Comparison of ENCODE assay signal across 19 cellular contexts in genomic region chr5:134077926-134078580, GRCh38. TPM values are rescaled to one million over a fixed set of nuclear protein-coding genes. Genes with fewer than 3 reads are reported as not detected.
A peak's percentile ranks its signal among the peaks of the same experiment; 100 is the strongest.
DNase-seq lines count a peak whose midpoint lies in the region; ATAC-seq lines count a peak whose summit lies in the region.
"Had no signal": no experiment of that assay in that cellular context is flagged by ENCODE, and none has a peak within 500 bp of the region (broad histone marks: within the 10 kb centered on the region; RNA-seq: fewer than 3 reads in every experiment).

No MANE protein-coding gene starts in this region.

- H3K4me1 ChIP-seq in CD8-positive, alpha-beta memory T cell (ENCODE audit: insufficient read depth, low read length) = peaks cover 63% of the 10 kb centered on the region
- H3K4me1 ChIP-seq: left lung had no signal

- intact Hi-C loops in sciatic nerve (cut with DNase I) = no loop called here

- H3K4me3 Mint-ChIP-seq in CD8-positive, alpha-beta memory T cell = peak overlapping the region in 5 of 7 donors; percentile 11 to 53 (median 49)
- H3K4me3 Mint-ChIP-seq in activated T-helper 17 cell treated with anti-CD3 and anti-CD28 coated beads, Interleukin-2, amount 50 U/mL, for 72 hours = peak overlapping the region; percentile 37
- peak overlapping the region; percentile 19 to 85 (median 70) for H3K4me3 Mint-ChIP-seq in naive thymus-derived CD8-positive, alpha-beta T cell
- H3K4me3 Mint-ChIP-seq: HFFc6 had no signal

- peaks cover 0 to 1% of the 10 kb centered on the region in 2 donors for H3K27me3 Mint-ChIP-seq in CD8-positive, alpha-beta memory T cell
- no peaks in the 10 kb centered on the region for H3K27me3 Mint-ChIP-seq in activated T-helper 17 cell treated with anti-CD3 and anti-CD28 coated beads, Interleukin-2, amount 50 U/mL, for 72 hours
- no peaks in the 10 kb centered on the region for H3K27me3 Mint-ChIP-seq in naive thymus-derived CD8-positive, alpha-beta T cell

- no peaks in the 10 kb centered on the region for H3K27me3 ChIP-seq in CD8-positive, alpha-beta memory T cell (ENCODE audit: insufficient read depth, low read length, poor library complexity, severe bottlenecking)
- H3K27me3 ChIP-seq: cardiac muscle cell had no signal

- no peaks in the 10 kb centered on the region for H3K9me3 ChIP-seq in CD8-positive, alpha-beta memory T cell (ENCODE audit: low read length)
- H3K9me3 ChIP-seq: left lung, thoracic aorta had no signal

- peaks cover 47 to 73% (median 64%) of the 10 kb centered on the region in 3 donors for H3K4me1 Mint-ChIP-seq in CD8-positive, alpha-beta memory T cell
- H3K4me1 Mint-ChIP-seq in activated T-helper 17 cell treated with anti-CD3 and anti-CD28 coated beads, Interleukin-2, amount 50 U/mL, for 72 hours = peaks cover 19% of the 10 kb centered on the region
- peaks cover 34 to 80% (median 72%) of the 10 kb centered on the region in 4 donors for H3K4me1 Mint-ChIP-seq in naive thymus-derived CD8-positive, alpha-beta T cell

- peak overlapping the region in 5 of 8 donors; percentile 57 to 84 (median 65) for H3K27ac Mint-ChIP-seq in CD8-positive, alpha-beta memory T cell
- H3K27ac Mint-ChIP-seq in activated T-helper 17 cell treated with anti-CD3 and anti-CD28 coated beads, Interleukin-2, amount 50 U/mL, for 72 hours = peak overlapping the region; percentile 86
- H3K27ac Mint-ChIP-seq in naive thymus-derived CD8-positive, alpha-beta T cell = peak overlapping the region; percentile 91 to 99 (median 95)
- H3K27ac Mint-ChIP-seq: HFFc6 had no signal

- H3K9me3 Mint-ChIP-seq in CD8-positive, alpha-beta memory T cell = no peaks in the 10 kb centered on the region
- H3K9me3 Mint-ChIP-seq in activated T-helper 17 cell treated with anti-CD3 and anti-CD28 coated beads, Interleukin-2, amount 50 U/mL, for 72 hours = no peaks in the 10 kb centered on the region
- no peaks in the 10 kb centered on the region for H3K9me3 Mint-ChIP-seq in naive thymus-derived CD8-positive, alpha-beta T cell
- H3K9me3 Mint-ChIP-seq: HFFc6 had no signal

- CTCF ChIA-PET in CD8-positive, alpha-beta memory T cell (lab: Charles Lee) = interaction anchor here (1.1 to 8.4 kb wide), 3 partner anchors 23 to 47 kb away, joined by 3 to 70 read pairs (median 3); no protein-coding TSS in a partner anchor

- H3K36me3 Mint-ChIP-seq in CD8-positive, alpha-beta memory T cell = no peaks in the 10 kb centered on the region
- H3K36me3 Mint-ChIP-seq in activated T-helper 17 cell treated with anti-CD3 and anti-CD28 coated beads, Interleukin-2, amount 50 U/mL, for 72 hours (ENCODE audit: low read depth) = no peaks in the 10 kb centered on the region
- no peaks in the 10 kb centered on the region for H3K36me3 Mint-ChIP-seq in naive thymus-derived CD8-positive, alpha-beta T cell

- POLR2A ChIA-PET in CD8-positive, alpha-beta memory T cell (lab: Charles Lee) = interaction anchor here (0.6 kb wide), 1 partner anchor 71 kb away, joined by 3 read pairs; no protein-coding TSS in a partner anchor
- POLR2A ChIA-PET in naive thymus-derived CD8-positive, alpha-beta T cell (lab: Charles Lee) = interaction anchor here (0.6 to 2.7 kb wide), 5 partner anchors 9 to 38 kb away, joined by 3 to 13 read pairs (median 4); no protein-coding TSS in a partner anchor

- H3K4me3 ChIP-seq in CD8-positive, alpha-beta memory T cell (ENCODE audit: low read length) = no peak overlapping the region
- H3K4me3 ChIP-seq: cardiac muscle cell, left lung, thoracic aorta had no signal

- peak; percentile 31 for DNase-seq in activated CD4-positive, CD25-positive, alpha-beta regulatory T cell treated with anti-CD3 and anti-CD28 coated beads, Interleukin-2, amount 50 U/mL, for 72 hours
- no peak for DNase-seq in CD8-positive, alpha-beta memory T cell
- DNase-seq in naive thymus-derived CD8-positive, alpha-beta T cell = peak in 1 of 10 donors; percentile 33
- DNase-seq in NOMO-1 (lab: John Stamatoyannopoulos, UW; ENCODE audit: unreplicated experiment in 2 of 2) (no peak), NK-92 (lab: John Stamatoyannopoulos, UW; ENCODE audit: unreplicated experiment) (no peak), sciatic nerve (ENCODE audit: low spot score) (no peak)
- DNase-seq: C1 segment of cervical spinal cord; DMS79; effector CD4-positive, alpha-beta T cell; HFFc6; IMR-90; left lung; MV-4-11; NCI-H2029 treated with DMSO at 0.1 percent for 48 hours; NCI-H524 had no signal

- H3K27ac ChIP-seq in CD8-positive, alpha-beta memory T cell (ENCODE audit: low read depth, low read length) = no peak overlapping the region
- H3K27ac ChIP-seq: cardiac muscle cell, left lung, thoracic aorta had no signal

- no peak for ATAC-seq in activated CD4-positive, CD25-positive, alpha-beta regulatory T cell treated with anti-CD3 and anti-CD28 coated beads, Interleukin-2, amount 50 U/mL, for 24 hours
- ATAC-seq in activated T-helper 17 cell treated with anti-CD3 and anti-CD28 coated beads, Interleukin-2, amount 50 U/mL, for 72 hours (replicated peaks) = no peak
- peak; percentile 37 to 50 for ATAC-seq in naive thymus-derived CD8-positive, alpha-beta T cell
- no peak for ATAC-seq in sciatic nerve
- ATAC-seq: left lung had no signal

- H3K36me3 ChIP-seq in CD8-positive, alpha-beta memory T cell (ENCODE audit: insufficient read depth, low read length) = no peaks in the 10 kb centered on the region
- H3K36me3 ChIP-seq: cardiac muscle cell, left lung, thoracic aorta had no signal

RNA-seq across cellular contexts. Expression of gene TCF7, which starts 36.4 kb away (rescaled TPM):
- total RNA-seq in CD8-positive, alpha-beta memory T cell = 10 to 100 TPM; 85.2 to 89.7 TPM
- 344 TPM for polyA plus RNA-seq in CD8-positive, alpha-beta memory T cell
- 10 to 100 TPM in 1 of 2 donors, 1 to 10 TPM in 1; 5.9 to 42.2 TPM for total RNA-seq in activated T-helper 17 cell treated with anti-CD3 and anti-CD28 coated beads, Interleukin-2, amount 50 U/mL, for 72 hours
- total RNA-seq in naive thymus-derived CD8-positive, alpha-beta T cell = 100 to 1,000 TPM; 910 to 911 TPM
- polyA plus RNA-seq in naive thymus-derived CD8-positive, alpha-beta T cell = 100 to 1,000 TPM; 207 to 600 (median 328) TPM
- 8.5 TPM for total RNA-seq in sciatic nerve

Comparison
In these comparisons a context has a peak if more than half of its experiments do, and no peak if none do; other contexts are left out.
1. ATAC-seq: peak in naive thymus-derived CD8-positive, alpha-beta T cell (2 of 2); none in activated CD4-positive, CD25-positive, alpha-beta regulatory T cell treated with anti-CD3 and anti-CD28 coated beads, Interleukin-2, amount 50 U/mL, for 24 hours (0 of 2), activated T-helper 17 cell treated with anti-CD3 and anti-CD28 coated beads, Interleukin-2, amount 50 U/mL, for 72 hours (single experiment) and sciatic nerve (single experiment).
2. RNA of gene TCF7, which starts 36.4 kb away (total RNA-seq): 910 to 911 TPM in naive thymus-derived CD8-positive, alpha-beta T cell; 85.2 to 89.7 TPM in CD8-positive, alpha-beta memory T cell, 5.9 to 42.2 TPM in activated T-helper 17 cell treated with anti-CD3 and anti-CD28 coated beads, Interleukin-2, amount 50 U/mL, for 72 hours and 8.5 TPM in sciatic nerve (single experiment); every median in the first group is over 10 times any median in the second.
3. Peak in every context shown above with its lines, with median percentiles within 50 percentile points of each other: H3K27ac Mint-ChIP-seq and H3K4me3 Mint-ChIP-seq.